Comparison of ENCODE assay signal across 35 cellular contexts in the genomic region with DNA sequence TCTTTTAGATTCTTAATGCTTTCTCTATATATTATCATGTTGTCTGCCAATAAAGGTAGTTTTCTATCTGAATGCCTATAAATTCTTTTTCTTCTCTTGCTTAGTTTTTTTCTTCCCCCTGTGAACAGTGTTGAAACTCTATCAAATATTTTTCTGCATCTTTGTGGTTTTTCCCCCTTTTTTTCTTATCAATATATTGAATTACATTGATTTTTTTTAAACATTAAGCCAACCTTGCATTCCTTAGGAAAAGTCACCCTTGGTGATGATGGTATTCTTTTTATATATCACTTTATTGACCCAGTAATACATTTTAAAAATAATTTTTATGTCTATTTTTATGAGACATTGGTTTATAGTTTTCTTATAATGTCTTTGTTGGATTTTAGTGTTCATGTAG.
"Had no signal": no experiment of that assay in that cellular context is flagged by ENCODE, and none has a peak within 500 bp of the region (broad histone marks: within the 10 kb centered on the region; RNA-seq: fewer than 3 reads in every experiment).

No MANE protein-coding gene starts in this region.

- H3K27me3 ChIP-seq: MG63 had no signal

- DNase-seq: Karpas-422, Kasumi-1, MG63, MM.1S, MV-4-11, NCI-H1048, NCI-H1092, NCI-H1092 treated with DMSO at 0.1 percent for 48 hours, NCI-H1105, NCI-H1105 treated with DMSO at 0.1 percent for 48 hours, NCI-H1417, NCI-H1417 treated with DMSO at 0.1 percent for 48 hours, NCI-H1436, NCI-H1436 treated with DMSO at 0.1 percent for 48 hours, NCI-H146, NCI-H1694, NCI-H1694 treated with DMSO at 0.1 percent for 48 hours, NCI-H187, NCI-H187 treated with DMSO at 0.1 percent for 48 hours, NCI-H1930, NCI-H2029, NCI-H2029 treated with DMSO at 0.1 percent for 48 hours, NCI-H2081, NCI-H2081 treated with DMSO at 0.1 percent for 48 hours, NCI-H2107, NCI-H2171, NCI-H2171 treated with DMSO at 0.1 percent for 48 hours, NCI-H2227 treated with DMSO at 0.1 percent for 48 hours, NCI-H345, NCI-H446, NCI-H446 treated with DMSO at 0.1 percent for 48 hours, NCI-H510A, NCI-H510A treated with DMSO at 0.1 percent for 48 hours, NCI-H524, NCI-H524 treated with DMSO at 0.1 percent for 48 hours had no signal

- H3K4me3 ChIP-seq: MG63 had no signal

- H3K36me3 ChIP-seq: MG63 had no signal
